Comparison of ENCODE assay signal across 8 cellular contexts in the genomic region with DNA sequence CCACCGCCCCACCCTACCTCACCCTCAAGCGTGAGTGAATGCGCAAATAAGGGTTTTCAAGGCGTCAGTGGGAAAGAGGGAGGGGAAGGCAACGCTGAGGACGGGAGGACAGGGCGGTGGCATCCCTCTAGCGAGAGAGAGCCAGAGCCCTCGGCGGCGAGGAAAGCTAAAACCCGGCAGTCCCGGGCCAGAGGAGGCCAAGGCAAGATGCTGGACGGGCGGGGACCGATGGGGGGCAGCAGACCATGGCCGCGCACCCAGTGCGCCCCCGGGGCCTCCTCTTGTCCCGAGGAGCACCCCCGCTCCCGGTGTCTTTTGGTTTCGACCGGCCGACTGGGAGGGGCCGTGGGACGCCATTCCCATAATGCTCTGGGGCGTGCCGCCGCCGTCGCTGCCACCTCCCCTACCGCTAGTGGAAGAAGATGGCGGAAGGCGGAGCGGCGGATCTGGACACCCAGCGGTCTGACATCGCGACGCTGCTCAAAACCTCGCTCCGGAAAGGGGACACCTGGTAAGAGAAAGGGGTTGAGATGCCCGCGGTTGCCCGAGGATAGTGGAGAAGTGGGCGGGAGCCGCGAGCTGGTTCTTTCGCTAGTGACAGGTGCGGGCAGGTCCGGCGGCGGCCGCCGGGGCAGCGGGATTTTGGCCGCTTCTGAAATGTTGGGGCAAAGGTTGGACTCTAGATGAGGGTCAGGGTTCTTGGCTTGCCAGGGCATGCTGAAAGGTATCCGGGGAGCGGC. TPM values are rescaled to one million over a fixed set of nuclear protein-coding genes. Genes with fewer than 3 reads are reported as not detected.
DNase-seq lines count a peak whose midpoint lies in the region; TF ChIP-seq lines count a peak whose summit lies in the region.

A gene (plus strand): TSS at position 412 of the 740 bp plus-strand sequence. CDS start 11 bp downstream, at position 423.

- H3K4me2 ChIP-seq in neural cell (ENCODE audit: low read length): peak within 1 kb of the TSS; percentile 85

- TF ChIP-seq POLR2A in Raji (IDR thresholded peaks at IDR 0.05; ENCODE audit: insufficient read depth, low read depth, low read length): peak; percentile 94
- peak in 2 of 4 donors; percentile 29 to 39 for TF ChIP-seq POLR2A in stomach (IDR thresholded peaks at IDR 0.05)

- peak; percentile 32 for TF ChIP-seq RAD21 in neural cell (conservative IDR thresholded peaks at IDR 0.05)

- peaks cover 5% of the 10 kb centered on the region for H3F3A ChIP-seq in neural cell (ENCODE audit: insufficient read depth, low read length, poor library complexity, severe bottlenecking)

- intact Hi-C loops in stomach (cut with DNase I; ENCODE audit: low total_unique reads): no loop called here

- no peaks in the 10 kb centered on the region for H3K27me3 ChIP-seq in neural cell (ENCODE audit: insufficient read depth, low read depth, low read length)
- no peaks in the 10 kb centered on the region for H3K27me3 ChIP-seq in stomach

- H3K36me3 ChIP-seq in neural cell (ENCODE audit: insufficient read depth, low read length): no peaks in the 10 kb centered on the region
- no peaks in the 10 kb centered on the region for H3K36me3 ChIP-seq in stomach

- H3K9me3 ChIP-seq in neural cell (ENCODE audit: low read length) (no peaks in the 10 kb centered on the region), stomach (no peaks in the 10 kb centered on the region)

- WGBS in stomach, 5 donors: 0 to 1% (median 0%) methylated on average over 48 to 61 of the region's 61 CpGs

- H3K79me2 ChIP-seq in neural cell (replicated peaks; ENCODE audit: insufficient read depth, low read length): peaks cover 41% of the 10 kb centered on the region

- H3K4me3 ChIP-seq in neural cell (ENCODE audit: low read length) (peak within 1 kb of the TSS; percentile 86), stomach (peak within 1 kb of the TSS; percentile 89 to 96 (median 94))

- TF ChIP-seq CTCF in neural cell (IDR thresholded peaks at IDR 0.05; ENCODE audit: poor library complexity, severe bottlenecking): peak; percentile 78
- peak in 4 of 7 experiments; percentile 47 to 69 (median 58) for TF ChIP-seq CTCF in stomach (IDR thresholded peaks at IDR 0.05)

- no peaks in the 10 kb centered on the region for H3K9me2 ChIP-seq in neural cell (ENCODE audit: insufficient read depth, low read length)

- peak; percentile 98 for DNase-seq in ELR (ENCODE audit: low read depth)
- DNase-seq in H4 (ENCODE audit: low spot score): peak; percentile 90
- peak; percentile 98 for DNase-seq in LoVo (ENCODE audit: low spot score)
- DNase-seq in activated gamma-delta T cell (lab: John Stamatoyannopoulos, UW): peak; percentile 91
- DNase-seq in fibroblast of the conjunctiva (ENCODE audit: low read depth): peak; percentile 93
- DNase-seq in stomach: peak; percentile 97

- TF ChIP-seq EP300 in neural cell (conservative IDR thresholded peaks at IDR 0.05; ENCODE audit: poor library complexity, severe bottlenecking) (peak; percentile 72), stomach (IDR thresholded peaks at IDR 0.05) (no peak)

- H3K9ac ChIP-seq in neural cell (ENCODE audit: low read length): peak within 1 kb of the TSS; percentile 95

- peak within 1 kb of the TSS; percentile 98 for H3K27ac ChIP-seq in neural cell (ENCODE audit: low read length)
- peak within 1 kb of the TSS; percentile 91 to 98 (median 96) for H3K27ac ChIP-seq in stomach

- H3K4me1 ChIP-seq in stomach: peaks cover 16 to 68% (median 48%) of the 10 kb centered on the region in 4 donors

- H4K20me1 ChIP-seq in neural cell (ENCODE audit: insufficient read depth): no peaks in the 10 kb centered on the region

- H2AFZ ChIP-seq in neural cell (ENCODE audit: low read depth, low read length): peak within 1 kb of the TSS; percentile 98

TF ChIP-seq in neural cell, 6 proteins besides CTCF, POLR2A, EP300 and RAD21:
- TF ChIP-seq EZH2 (IDR thresholded peaks at IDR 0.05; ENCODE audit: borderline replicate concordance, insufficient read depth, low read length, poor library complexity, severe bottlenecking) (no peak), MXI1 (conservative IDR thresholded peaks at IDR 0.05; ENCODE audit: poor library complexity, severe bottlenecking) (no peak), TAF1 (IDR thresholded peaks at IDR 0.05; ENCODE audit: low read depth) (peak; percentile 95), SMC3 (conservative IDR thresholded peaks at IDR 0.05; ENCODE audit: poor library complexity) (peak; percentile 31), POLR2AphosphoS5 (IDR thresholded peaks at IDR 0.05) (peak; percentile 87)
- TF ChIP-seq, protein P1, sequence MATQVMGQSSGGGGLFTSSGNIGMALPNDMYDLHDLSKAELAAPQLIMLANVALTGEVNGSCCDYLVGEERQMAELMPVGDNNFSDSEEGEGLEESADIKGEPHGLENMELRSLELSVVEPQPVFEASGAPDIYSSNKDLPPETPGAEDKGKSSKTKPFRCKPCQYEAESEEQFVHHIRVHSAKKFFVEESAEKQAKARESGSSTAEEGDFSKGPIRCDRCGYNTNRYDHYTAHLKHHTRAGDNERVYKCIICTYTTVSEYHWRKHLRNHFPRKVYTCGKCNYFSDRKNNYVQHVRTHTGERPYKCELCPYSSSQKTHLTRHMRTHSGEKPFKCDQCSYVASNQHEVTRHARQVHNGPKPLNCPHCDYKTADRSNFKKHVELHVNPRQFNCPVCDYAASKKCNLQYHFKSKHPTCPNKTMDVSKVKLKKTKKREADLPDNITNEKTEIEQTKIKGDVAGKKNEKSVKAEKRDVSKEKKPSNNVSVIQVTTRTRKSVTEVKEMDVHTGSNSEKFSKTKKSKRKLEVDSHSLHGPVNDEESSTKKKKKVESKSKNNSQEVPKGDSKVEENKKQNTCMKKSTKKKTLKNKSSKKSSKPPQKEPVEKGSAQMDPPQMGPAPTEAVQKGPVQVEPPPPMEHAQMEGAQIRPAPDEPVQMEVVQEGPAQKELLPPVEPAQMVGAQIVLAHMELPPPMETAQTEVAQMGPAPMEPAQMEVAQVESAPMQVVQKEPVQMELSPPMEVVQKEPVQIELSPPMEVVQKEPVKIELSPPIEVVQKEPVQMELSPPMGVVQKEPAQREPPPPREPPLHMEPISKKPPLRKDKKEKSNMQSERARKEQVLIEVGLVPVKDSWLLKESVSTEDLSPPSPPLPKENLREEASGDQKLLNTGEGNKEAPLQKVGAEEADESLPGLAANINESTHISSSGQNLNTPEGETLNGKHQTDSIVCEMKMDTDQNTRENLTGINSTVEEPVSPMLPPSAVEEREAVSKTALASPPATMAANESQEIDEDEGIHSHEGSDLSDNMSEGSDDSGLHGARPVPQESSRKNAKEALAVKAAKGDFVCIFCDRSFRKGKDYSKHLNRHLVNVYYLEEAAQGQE (IDR thresholded peaks at IDR 0.05; ENCODE audit: borderline replicate concordance): peak; percentile 25

RNA-seq across cellular contexts. Expression of the gene that starts here (rescaled TPM):
- total RNA-seq in H4 (2014; rRNA removed; shearing (Covaris generic)): 17.4 and 17.5 TPM in 2 replicates
- 110 and 113 TPM in 2 replicates for polyA plus RNA-seq in neural cell
- 163 and 195 TPM in 2 replicates for polyA minus RNA-seq in neural cell
- total RNA-seq in stomach: 100 to 1,000 TPM in 4 of 5 donors, 10 to 100 TPM in 1; 21.4 to 220 (median 119) TPM
- 10 to 100 TPM; 16.6 to 36.5 (median 18.7) TPM for polyA plus RNA-seq in stomach

Comparison
In these comparisons a context has a peak if more than half of its experiments do, and no peak if none do; other contexts are left out.
1. Peak in every context shown above with its lines: DNase-seq, H3K4me3 ChIP-seq and H3K27ac ChIP-seq.